In genomic region chr17:59693582-59693981, GRCh38 we compare ENCODE assay signal across 19 cellular contexts. TPM values are rescaled to one million over a fixed set of nuclear protein-coding genes. Genes with fewer than 3 reads are reported as not detected.
DNase-seq lines count a peak whose midpoint lies in the region; ATAC-seq and FAIRE-seq lines count a peak whose summit lies in the region.
"Had no signal": no experiment of that assay in that cellular context is flagged by ENCODE, and none has a peak within 500 bp of the region (broad histone marks: within the 10 kb centered on the region; RNA-seq: fewer than 3 reads in every experiment).

No MANE protein-coding gene starts in this region.

- peak overlapping the region; percentile 31 for H3K27ac Mint-ChIP-seq in T-helper 2 cell treated with Interferon-gamma antibody and Interleukin-4, amounts not matched to agents 5 μg/mL and 100 μg/mL, for 36 hours
- peak overlapping the region; percentile 4 to 56 for H3K27ac Mint-ChIP-seq in stimulated activated naive CD8-positive, alpha-beta T cell treated with anti-CD3 and anti-CD28 coated beads, Interleukin-15, amount 100 ng/mL, for 72 hours

- no peaks in the 10 kb centered on the region for H3K27me3 Mint-ChIP-seq in T-helper 2 cell treated with Interferon-gamma antibody and Interleukin-4, amounts not matched to agents 5 μg/mL and 100 μg/mL, for 36 hours (ENCODE audit: low read depth)
- no peaks in the 10 kb centered on the region for H3K27me3 Mint-ChIP-seq in stimulated activated naive CD8-positive, alpha-beta T cell treated with anti-CD3 and anti-CD28 coated beads, Interleukin-15, amount 100 ng/mL, for 72 hours

- H3K4me3 Mint-ChIP-seq in T-helper 2 cell treated with Interferon-gamma antibody and Interleukin-4, amounts not matched to agents 5 μg/mL and 100 μg/mL, for 36 hours, result no peak overlapping the region
- no peak overlapping the region for H3K4me3 Mint-ChIP-seq in stimulated activated naive CD8-positive, alpha-beta T cell treated with anti-CD3 and anti-CD28 coated beads, Interleukin-15, amount 100 ng/mL, for 72 hours

- peaks cover 16% of the 10 kb centered on the region for H3K4me1 Mint-ChIP-seq in T-helper 2 cell treated with Interferon-gamma antibody and Interleukin-4, amounts not matched to agents 5 μg/mL and 100 μg/mL, for 36 hours (ENCODE audit: low read depth)
- peaks cover 28% of the 10 kb centered on the region for H3K4me1 Mint-ChIP-seq in stimulated activated naive CD8-positive, alpha-beta T cell treated with anti-CD3 and anti-CD28 coated beads, Interleukin-15, amount 100 ng/mL, for 72 hours

- peaks cover 72% of the 10 kb centered on the region for H3K36me3 Mint-ChIP-seq in T-helper 2 cell treated with Interferon-gamma antibody and Interleukin-4, amounts not matched to agents 5 μg/mL and 100 μg/mL, for 36 hours (ENCODE audit: low read depth)

- no peak for FAIRE-seq in frontal cortex (lab: Jason Lieb, UNC)
- FAIRE-seq: A204.1, GM12892, H1 had no signal

- H3K9me3 Mint-ChIP-seq in T-helper 2 cell treated with Interferon-gamma antibody and Interleukin-4, amounts not matched to agents 5 μg/mL and 100 μg/mL, for 36 hours, result no peaks in the 10 kb centered on the region
- no peaks in the 10 kb centered on the region for H3K9me3 Mint-ChIP-seq in stimulated activated naive CD8-positive, alpha-beta T cell treated with anti-CD3 and anti-CD28 coated beads, Interleukin-15, amount 100 ng/mL, for 72 hours

- no peak for ATAC-seq in stimulated activated naive CD8-positive, alpha-beta T cell treated with anti-CD3 and anti-CD28 coated beads, Interleukin-15, amount 100 ng/mL, for 72 hours
- no peak for ATAC-seq in stimulated activated naive CD8-positive, alpha-beta T cell treated with anti-CD3 and anti-CD28 coated beads, Interleukin-15, Interleukin-2, amounts not matched to agents 100 U/mL and 50 U/mL, for 24 hours

- no peak for DNase-seq in T-helper 2 cell treated with Interferon-gamma antibody and Interleukin-4, amounts not matched to agents 5 μg/mL and 100 μg/mL, for 36 hours (ENCODE audit: low spot score)
- DNase-seq in T-helper 2 cell (no peak), epithelial cell of prostate (ENCODE audit: low read depth, low spot score) (no peak), frontal cortex (ENCODE audit: low spot score in 2 of 2) (no peak), GM19240 (ENCODE audit: insufficient read length, low spot score) (no peak), anterior cingulate cortex (lab: John Stamatoyannopoulos, UW) (no peak)
- no peak for DNase-seq in stimulated activated naive CD8-positive, alpha-beta T cell treated with anti-CD3 and anti-CD28 coated beads, Interleukin-15, amount 100 ng/mL, for 72 hours
- no peak for DNase-seq in stimulated activated naive CD8-positive, alpha-beta T cell treated with anti-CD3 and anti-CD28 coated beads, Interleukin-15, Interleukin-2, amounts not matched to agents 100 U/mL and 50 U/mL, for 24 hours
- DNase-seq: C1 segment of cervical spinal cord, GDM1, NCI-H1048, NCI-H1436 treated with DMSO at 0.1 percent for 48 hours, NCI-H2029 treated with DMSO at 0.1 percent for 48 hours, NCI-H748 treated with DMSO at 0.1 percent for 48 hours, OCI-M1, SJCRH30 had no signal

- H3K27ac ChIP-seq in epithelial cell of prostate, result peak overlapping the region; percentile 92
- H3K27ac ChIP-seq: SJCRH30 had no signal

RNA-seq across cellular contexts. Expression of gene PTRH2, which starts 13.6 kb away (rescaled TPM):
- total RNA-seq in frontal cortex, result 18.8 TPM

RNA-seq across cellular contexts. Expression of gene VMP1, which starts 13.9 kb away (rescaled TPM):
- total RNA-seq in frontal cortex, result 241 TPM
